28 cellular contexts compared by ENCODE assay signal in the genomic region with DNA sequence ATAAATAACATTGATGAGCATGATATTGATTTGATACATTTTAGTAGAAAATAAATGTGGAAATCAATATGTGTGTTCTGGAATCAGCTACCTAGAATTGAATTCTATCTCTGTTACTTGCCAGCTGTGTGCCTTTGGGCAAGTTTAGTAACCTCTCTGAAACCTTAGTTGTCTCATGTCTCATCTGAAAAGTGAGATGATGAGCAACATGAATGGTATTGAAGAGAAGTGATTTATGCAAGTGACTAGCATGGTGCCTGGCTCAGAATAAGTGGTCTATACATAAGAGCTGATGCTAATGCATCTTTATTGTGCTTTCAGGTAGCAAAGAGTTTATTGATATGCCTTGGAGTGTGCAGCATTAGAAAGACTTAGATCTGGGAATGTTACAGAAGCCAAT.
DNase-seq lines count a peak whose midpoint lies in the region; ATAC-seq, FAIRE-seq and TF ChIP-seq lines count a peak whose summit lies in the region.
"Had no signal": no experiment of that assay in that cellular context is flagged by ENCODE, and none has a peak within 500 bp of the region (broad histone marks: within the 10 kb centered on the region; RNA-seq: fewer than 3 reads in every experiment).

No MANE protein-coding gene starts in this region.

- H3K4me3 ChIP-seq in bronchial epithelial cell (ENCODE audit: low read depth, low read length) (no peak overlapping the region), epithelial cell of esophagus (ENCODE audit: low read length) (no peak overlapping the region), neuronal stem cell (ENCODE audit: low read length in 2 of 2) (no peak overlapping the region), coronary artery (no peak overlapping the region)
- H3K4me3 ChIP-seq: BLaER1, GM12878 had no signal

- H3K27me3 ChIP-seq in bronchial epithelial cell (ENCODE audit: control insufficient read depth, insufficient read depth, low read length), result no peaks in the 10 kb centered on the region
- no peaks in the 10 kb centered on the region for H3K27me3 ChIP-seq in foreskin keratinocyte
- peaks cover 0 to 3% (median 0%) of the 10 kb centered on the region in 3 experiments for H3K27me3 ChIP-seq in neuronal stem cell (ENCODE audit: control insufficient read depth in 3 of 3, insufficient read depth in 3 of 3, low read depth in 1 of 3, low read length in 3 of 3)
- H3K27me3 ChIP-seq: BE2C, BLaER1 had no signal

- DNase-seq in bronchial epithelial cell (ENCODE audit: low read depth), result peak; percentile 26
- peak; percentile 3 for DNase-seq in epithelial cell of esophagus (ENCODE audit: low read depth)
- DNase-seq in foreskin keratinocyte, result peak; percentile 7 to 42
- peak; percentile 2 for DNase-seq in osteocyte (ENCODE audit: extremely low spot score, unreplicated experiment)
- DNase-seq in neuronal stem cell (ENCODE audit: low spot score), result no peak
- DNase-seq in SKM-1 treated with dmso at 0.1 percent for 144 hours (lab: John Stamatoyannopoulos, UW; ENCODE audit: unreplicated experiment), result no peak
- no peak for DNase-seq in coronary artery (ENCODE audit: low spot score)
- DNase-seq: 8988T; ACHN; BE2C; C1 segment of cervical spinal cord; CD4-positive, alpha-beta memory T cell; CD4-positive, CD25-positive, alpha-beta regulatory T cell; CD8-positive, alpha-beta memory T cell; COR-L47; DMS153; DMS53; DMS79; DND-41; EL; GDM1 had no signal

- peak; percentile 62 for ATAC-seq in foreskin keratinocyte
- no peak for ATAC-seq in esophagus mucosa
- ATAC-seq: GM12878 had no signal

- no peak overlapping the region for H3K4ac ChIP-seq in neuronal stem cell (ENCODE audit: low read length)

- H2AK5ac ChIP-seq in neuronal stem cell (ENCODE audit: low read depth, low read length), result no peak overlapping the region

- no peak overlapping the region for H4K91ac ChIP-seq in neuronal stem cell (ENCODE audit: low read depth, low read length, poor library complexity)

- H3K4me1 ChIP-seq in foreskin keratinocyte (no peaks in the 10 kb centered on the region), neuronal stem cell (ENCODE audit: control insufficient read depth in 2 of 2, insufficient read depth in 1 of 2, low read depth in 1 of 2, low read length in 2 of 2) (no peaks in the 10 kb centered on the region)
- H3K4me1 ChIP-seq: BE2C, BLaER1 had no signal

- TF ChIP-seq CTCF in bronchial epithelial cell (IDR thresholded peaks at IDR 0.05; ENCODE audit: insufficient read depth, low read length, severe bottlenecking) (no peak), epithelial cell of esophagus (IDR thresholded peaks at IDR 0.05; ENCODE audit: insufficient read depth, low read depth, low read length, missing control alignments) (no peak), foreskin keratinocyte (conservative IDR thresholded peaks at IDR 0.05) (no peak), osteocyte (IDR thresholded peaks at IDR 0.05) (no peak), coronary artery (IDR thresholded peaks at IDR 0.05) (no peak)

- no peaks in the 10 kb centered on the region for H3K4me1 Mint-ChIP-seq in osteocyte (ENCODE audit: unreplicated experiment)
- H3K4me1 Mint-ChIP-seq: CD14-positive monocyte; CD4-positive, alpha-beta memory T cell; CD4-positive, CD25-positive, alpha-beta regulatory T cell; CD8-positive, alpha-beta memory T cell had no signal

- no peak overlapping the region for H2BK15ac ChIP-seq in neuronal stem cell (ENCODE audit: low read length)

- no peak for FAIRE-seq in bronchial epithelial cell (lab: Jason Lieb, UNC)
- FAIRE-seq: A204.1, GM12878, GM12892, GM18507 had no signal

- H3K9me3 ChIP-seq in neuronal stem cell (replicated peaks in 1 of 2; ENCODE audit: control insufficient read depth in 2 of 2, insufficient read depth in 1 of 2, low read depth in 1 of 2, low read length in 2 of 2), result no peaks in the 10 kb centered on the region
- H3K9me3 ChIP-seq: BE2C, BLaER1 had no signal

- H2BK120ac ChIP-seq in neuronal stem cell (ENCODE audit: low read depth, low read length), result no peak overlapping the region

- H3K9me3 Mint-ChIP-seq in osteocyte (ENCODE audit: unreplicated experiment), result peaks cover 30% of the 10 kb centered on the region
- H3K9me3 Mint-ChIP-seq: CD14-positive monocyte had no signal

- H3K18ac ChIP-seq in neuronal stem cell (ENCODE audit: low read length), result no peak overlapping the region

- H4K8ac ChIP-seq in neuronal stem cell (ENCODE audit: low read depth, low read length), result no peak overlapping the region

- H3K27ac ChIP-seq in foreskin keratinocyte (no peak overlapping the region), neuronal stem cell (replicated peaks; ENCODE audit: low read length) (no peak overlapping the region), coronary artery (no peak overlapping the region)
- H3K27ac ChIP-seq: BLaER1 had no signal

- H2BK12ac ChIP-seq in neuronal stem cell (ENCODE audit: low read length), result no peak overlapping the region

- no peaks in the 10 kb centered on the region for H3K27me3 Mint-ChIP-seq in osteocyte (ENCODE audit: unreplicated experiment)

- no peak overlapping the region for H2BK5ac ChIP-seq in neuronal stem cell (ENCODE audit: low read length)

- H3K14ac ChIP-seq in neuronal stem cell (ENCODE audit: low read length), result no peak overlapping the region

- H3K27ac Mint-ChIP-seq in osteocyte (ENCODE audit: unreplicated experiment), result no peak overlapping the region
- H3K27ac Mint-ChIP-seq: CD14-positive monocyte; CD4-positive, alpha-beta memory T cell; CD4-positive, CD25-positive, alpha-beta regulatory T cell; CD8-positive, alpha-beta memory T cell had no signal

- H2AFZ ChIP-seq in neuronal stem cell (ENCODE audit: low read length), result no peak overlapping the region

- no peak overlapping the region for H3K4me2 ChIP-seq in neuronal stem cell (ENCODE audit: insufficient read depth, low read length, poor library complexity, severe bottlenecking)
- H3K4me2 ChIP-seq: BLaER1 had no signal

- no peak overlapping the region for H3K4me3 Mint-ChIP-seq in osteocyte (ENCODE audit: unreplicated experiment)
- H3K4me3 Mint-ChIP-seq: CD14-positive monocyte; CD4-positive, alpha-beta memory T cell; CD4-positive, CD25-positive, alpha-beta regulatory T cell; CD8-positive, alpha-beta memory T cell had no signal

- H3K23ac ChIP-seq in neuronal stem cell (ENCODE audit: low read depth, low read length, poor library complexity), result no peak overlapping the region

- H3K36me3 ChIP-seq in bronchial epithelial cell (ENCODE audit: control insufficient read depth, insufficient read depth, low read length) (no peaks in the 10 kb centered on the region), neuronal stem cell (replicated peaks in 1 of 2; ENCODE audit: control insufficient read depth in 2 of 2, insufficient read depth in 2 of 2, low read length in 2 of 2) (no peaks in the 10 kb centered on the region)
- H3K36me3 ChIP-seq: BE2C, BLaER1 had no signal

- no peak overlapping the region for H3K9ac ChIP-seq in neuronal stem cell (ENCODE audit: low read depth, low read length, poor library complexity)
- H3K9ac ChIP-seq: BLaER1 had no signal

- H3K79me1 ChIP-seq in neuronal stem cell (ENCODE audit: low read depth, low read length), result no peaks in the 10 kb centered on the region

- no peaks in the 10 kb centered on the region for H3K36me3 Mint-ChIP-seq in osteocyte (ENCODE audit: unreplicated experiment)
- H3K36me3 Mint-ChIP-seq: CD14-positive monocyte; CD4-positive, alpha-beta memory T cell; CD4-positive, CD25-positive, alpha-beta regulatory T cell; CD8-positive, alpha-beta memory T cell had no signal

Comparison
In these comparisons a context has a peak if more than half of its experiments do, and no peak if none do; other contexts are left out.
1. DNase-seq: peak in bronchial epithelial cell (single experiment), epithelial cell of esophagus (single experiment), foreskin keratinocyte (2 of 2) and osteocyte (single experiment); none in neuronal stem cell (single experiment), SKM-1 treated with dmso at 0.1 percent for 144 hours (single experiment) and coronary artery (single experiment).